In genomic region chr1:1602321-1602931, GRCh38 we compare ENCODE assay signal across 1 cellular context.
TF ChIP-seq lines count a peak whose summit lies in the region.

No MANE protein-coding gene starts in this region.

TF ChIP-seq in HEK293, 187 proteins besides CTCF, POLR2A, EP300 and RAD21 (continued from another document):
- TF ChIP-seq ZNF394 (tag by site-specific recombination; IDR thresholded peaks at IDR 0.05; ENCODE audit: borderline replicate concordance), result no peak
